In the genomic region with DNA sequence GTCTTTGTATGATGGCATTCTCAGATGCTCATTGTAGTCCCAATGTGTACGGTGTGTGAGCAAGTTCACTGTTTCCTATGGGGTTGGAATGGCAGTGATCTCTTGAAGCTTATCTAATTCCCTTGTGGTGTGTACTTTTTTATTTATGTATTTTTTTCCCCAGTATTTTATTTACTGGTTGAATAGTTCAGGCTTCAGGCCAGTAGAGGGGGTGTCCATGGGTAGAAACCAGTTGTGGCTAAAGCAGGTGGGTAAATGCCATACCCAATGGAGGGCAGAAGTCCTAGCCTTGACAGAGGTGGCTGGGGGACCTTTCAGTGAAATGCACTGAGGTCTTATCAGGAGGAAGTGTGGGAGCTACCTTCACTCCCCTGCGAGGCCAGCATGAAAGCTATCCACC, we compare ENCODE assay signal across 1 cellular context.
TF ChIP-seq lines count a peak whose summit lies in the region.

No MANE protein-coding gene starts in this region.

TF ChIP-seq in GM23338, 12 proteins besides CTCF, POLR2A, EP300 and RAD21 (continued from another document):
- TF ChIP-seq, protein P1, sequence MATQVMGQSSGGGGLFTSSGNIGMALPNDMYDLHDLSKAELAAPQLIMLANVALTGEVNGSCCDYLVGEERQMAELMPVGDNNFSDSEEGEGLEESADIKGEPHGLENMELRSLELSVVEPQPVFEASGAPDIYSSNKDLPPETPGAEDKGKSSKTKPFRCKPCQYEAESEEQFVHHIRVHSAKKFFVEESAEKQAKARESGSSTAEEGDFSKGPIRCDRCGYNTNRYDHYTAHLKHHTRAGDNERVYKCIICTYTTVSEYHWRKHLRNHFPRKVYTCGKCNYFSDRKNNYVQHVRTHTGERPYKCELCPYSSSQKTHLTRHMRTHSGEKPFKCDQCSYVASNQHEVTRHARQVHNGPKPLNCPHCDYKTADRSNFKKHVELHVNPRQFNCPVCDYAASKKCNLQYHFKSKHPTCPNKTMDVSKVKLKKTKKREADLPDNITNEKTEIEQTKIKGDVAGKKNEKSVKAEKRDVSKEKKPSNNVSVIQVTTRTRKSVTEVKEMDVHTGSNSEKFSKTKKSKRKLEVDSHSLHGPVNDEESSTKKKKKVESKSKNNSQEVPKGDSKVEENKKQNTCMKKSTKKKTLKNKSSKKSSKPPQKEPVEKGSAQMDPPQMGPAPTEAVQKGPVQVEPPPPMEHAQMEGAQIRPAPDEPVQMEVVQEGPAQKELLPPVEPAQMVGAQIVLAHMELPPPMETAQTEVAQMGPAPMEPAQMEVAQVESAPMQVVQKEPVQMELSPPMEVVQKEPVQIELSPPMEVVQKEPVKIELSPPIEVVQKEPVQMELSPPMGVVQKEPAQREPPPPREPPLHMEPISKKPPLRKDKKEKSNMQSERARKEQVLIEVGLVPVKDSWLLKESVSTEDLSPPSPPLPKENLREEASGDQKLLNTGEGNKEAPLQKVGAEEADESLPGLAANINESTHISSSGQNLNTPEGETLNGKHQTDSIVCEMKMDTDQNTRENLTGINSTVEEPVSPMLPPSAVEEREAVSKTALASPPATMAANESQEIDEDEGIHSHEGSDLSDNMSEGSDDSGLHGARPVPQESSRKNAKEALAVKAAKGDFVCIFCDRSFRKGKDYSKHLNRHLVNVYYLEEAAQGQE (IDR thresholded peaks at IDR 0.05; ENCODE audit: unreplicated experiment) = no peak
- TF ChIP-seq NANOG (IDR thresholded peaks at IDR 0.05; ENCODE audit: borderline replicate concordance) (no peak), EZH2 (IDR thresholded peaks at IDR 0.05; ENCODE audit: low read depth, unreplicated experiment) (no peak), CREB1 (CRISPR knock-in tag; IDR thresholded peaks at IDR 0.05; ENCODE audit: low read depth) (no peak), JUNB (IDR thresholded peaks at IDR 0.05; ENCODE audit: unreplicated experiment) (no peak), EZH2phosphoT487 (IDR thresholded peaks at IDR 0.05; ENCODE audit: unreplicated experiment) (no peak), STAT1 (IDR thresholded peaks at IDR 0.05; ENCODE audit: unreplicated experiment) (no peak), ZNF331 (CRISPR knock-in tag; IDR thresholded peaks at IDR 0.05; ENCODE audit: low read depth) (no peak)
- TF ChIP-seq, protein P2, sequence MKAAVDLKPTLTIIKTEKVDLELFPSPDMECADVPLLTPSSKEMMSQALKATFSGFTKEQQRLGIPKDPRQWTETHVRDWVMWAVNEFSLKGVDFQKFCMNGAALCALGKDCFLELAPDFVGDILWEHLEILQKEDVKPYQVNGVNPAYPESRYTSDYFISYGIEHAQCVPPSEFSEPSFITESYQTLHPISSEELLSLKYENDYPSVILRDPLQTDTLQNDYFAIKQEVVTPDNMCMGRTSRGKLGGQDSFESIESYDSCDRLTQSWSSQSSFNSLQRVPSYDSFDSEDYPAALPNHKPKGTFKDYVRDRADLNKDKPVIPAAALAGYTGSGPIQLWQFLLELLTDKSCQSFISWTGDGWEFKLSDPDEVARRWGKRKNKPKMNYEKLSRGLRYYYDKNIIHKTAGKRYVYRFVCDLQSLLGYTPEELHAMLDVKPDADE (IDR thresholded peaks at IDR 0.05) = no peak
